7 cellular contexts compared by ENCODE assay signal in genomic region chr21:33729139-33729538, GRCh38.
DNase-seq lines count a peak whose midpoint lies in the region; ATAC-seq, FAIRE-seq and TF ChIP-seq lines count a peak whose summit lies in the region.
"Not testable (repeated sequence)": the region's sequence is repeated elsewhere in the genome, so short reads cannot be mapped to it uniquely, and the experiment has no call there.

No MANE protein-coding gene starts in this region.

- not testable (repeated sequence) for TF ChIP-seq RAD21 in K562 (CRISPR knock-in tag; conservative IDR thresholded peaks at IDR 0.05 in 1 of 2, IDR thresholded peaks at IDR 0.05 in 1 of 2); HepG2 (CRISPR knock-in tag; IDR thresholded peaks at IDR 0.05)

- H3K23ac ChIP-seq in H9 (ENCODE audit: insufficient read length, low read depth, low read length) = not testable (repeated sequence)

- H3K27ac Mint-ChIP-seq in H9 = peak overlapping the region in 2 of 3 experiments; percentile 60 to 95; a peak in 4 of 7 replicates
- H3K27ac Mint-ChIP-seq in WTC11 = peak overlapping the region; percentile 38
- peak overlapping the region; percentile 21 for H3K27ac Mint-ChIP-seq in endodermal cell
- not testable (repeated sequence) for H3K27ac Mint-ChIP-seq in neural progenitor cell

- not testable (repeated sequence) for H3K79me2 ChIP-seq in H9 (ENCODE audit: insufficient read depth, low read length); K562 (ENCODE audit: control insufficient read depth, insufficient read depth, low read length); HepG2 (ENCODE audit: insufficient read depth, low read length); neural progenitor cell (ENCODE audit: low read depth)

- not testable (repeated sequence) for H3K79me1 ChIP-seq in H9 (ENCODE audit: insufficient read depth, low read depth, low read length, poor library complexity, severe bottlenecking)

- intact Hi-C loops in K562 (cut with micrococcal nuclease) = loop anchor here (10.0 kb wide), 1 partner anchor 146 kb away; no protein-coding TSS in a partner anchor
- intact Hi-C loops in HepG2 (cut with micrococcal nuclease; ENCODE audit: unreplicated experiment); stomach (cut with DNase I; ENCODE audit: low total_unique reads): not testable (repeated sequence)

- H3K27me3 ChIP-seq in H9 (ENCODE audit: insufficient read depth, low read length); K562 (ENCODE audit: control insufficient read depth in 2 of 2, insufficient read depth in 2 of 2, low read length in 2 of 2); endodermal cell (ENCODE audit: control insufficient read depth, insufficient read depth, low read length, poor library complexity, severe bottlenecking); HepG2 (ENCODE audit: control insufficient read depth in 1 of 2, insufficient read depth in 2 of 2, low read length in 2 of 2); neural progenitor cell; stomach: not testable (repeated sequence)

- H3K27ac ChIP-seq in H9 (ENCODE audit: insufficient read length, low read depth, low read length); K562 (ENCODE audit: extremely low read depth, low read depth, low read length); endodermal cell (ENCODE audit: low read depth, low read length); HepG2 (ENCODE audit: extremely low read length, insufficient read depth, low read length); neural progenitor cell: not testable (repeated sequence)
- peak overlapping the region; percentile 0 to 58 (median 45) for H3K27ac ChIP-seq in stomach

- peaks cover 10 to 16% (median 15%) of the 10 kb centered on the region in 3 experiments; a peak in 6 of 7 replicates for H3K36me3 Mint-ChIP-seq in H9 (ENCODE audit: insufficient read depth in 1 of 3, low read depth in 3 of 3)
- H3K36me3 Mint-ChIP-seq in WTC11 = not testable (repeated sequence)
- H3K36me3 Mint-ChIP-seq in endodermal cell (ENCODE audit: low read depth) = peaks cover 28% of the 10 kb centered on the region
- H3K36me3 Mint-ChIP-seq in neural progenitor cell = peaks cover 25% of the 10 kb centered on the region

- not testable (repeated sequence) for H3K9me3 Mint-ChIP-seq in H9, WTC11, endodermal cell, neural progenitor cell

- H4K8ac ChIP-seq in H9 (replicated peaks; ENCODE audit: insufficient read length, low read depth, low read length) = not testable (repeated sequence)

- not testable (repeated sequence) for BruUV-seq in K562 (replicated peaks; lab: Mats Ljungman, UMichigan); HepG2 (replicated peaks; lab: Mats Ljungman, UMichigan)

- H3K4ac ChIP-seq in H9 (ENCODE audit: low read depth, low read length) = not testable (repeated sequence)

- FAIRE-seq in K562 (lab: Jason Lieb, UNC); HepG2 (lab: Jason Lieb, UNC): not testable (repeated sequence)

- H3K4me3 Mint-ChIP-seq in H9, WTC11, endodermal cell, neural progenitor cell: not testable (repeated sequence)

- not testable (repeated sequence) for H2AFZ ChIP-seq in H9 (ENCODE audit: low read length); K562 (ENCODE audit: low read depth, low read length); HepG2 (ENCODE audit: low read length); neural progenitor cell (replicated peaks)

- H3K36me3 ChIP-seq in K562 (ENCODE audit: control insufficient read depth, insufficient read depth, low read length); HepG2 (replicated peaks in 1 of 2; ENCODE audit: control insufficient read depth in 1 of 2, insufficient read depth in 2 of 2, low read length in 2 of 2); neural progenitor cell: not testable (repeated sequence)
- H3K36me3 ChIP-seq in endodermal cell (ENCODE audit: control insufficient read depth, insufficient read depth, low read length) = peaks cover 23% of the 10 kb centered on the region
- peaks cover 0 to 20% (median 9%) of the 10 kb centered on the region in 4 donors for H3K36me3 ChIP-seq in stomach

- not testable (repeated sequence) for H3K9me1 ChIP-seq in K562 (ENCODE audit: control insufficient read depth, insufficient read depth, low read length)

- H3K4me1 Mint-ChIP-seq in H9 = peaks cover 33 to 39% of the 10 kb centered on the region in 2 experiments
- H3K4me1 Mint-ChIP-seq in WTC11 = peaks cover 41% of the 10 kb centered on the region
- peaks cover 24% of the 10 kb centered on the region for H3K4me1 Mint-ChIP-seq in endodermal cell
- H3K4me1 Mint-ChIP-seq in neural progenitor cell = not testable (repeated sequence)

- not testable (repeated sequence) for H2BK12ac ChIP-seq in H9 (ENCODE audit: insufficient read length, low read depth, low read length)

- in situ Hi-C loops in K562 (cut with MboI); HepG2 (cut with HindIII; ENCODE audit: extremely low pct_ligation_motif_present, low pct_unique_long_range_greater_than_20kb): not testable (repeated sequence)

- not testable (repeated sequence) for H2BK5ac ChIP-seq in H9 (ENCODE audit: insufficient read length, low read length)

- H2AK5ac ChIP-seq in H9 (ENCODE audit: insufficient read length, low read length) = not testable (repeated sequence)

- not testable (repeated sequence) for H3T11ph ChIP-seq in H9 (ENCODE audit: low read length)

- not testable (repeated sequence) for H3K27me3 Mint-ChIP-seq in H9 (ENCODE audit: low read depth); WTC11 (ENCODE audit: low read depth); endodermal cell (ENCODE audit: insufficient read depth); neural progenitor cell (ENCODE audit: insufficient read depth, low read depth)

- not testable (repeated sequence) for ATAC-seq in WTC11, K562, HepG2

- H4K91ac ChIP-seq in H9 (ENCODE audit: insufficient read length, low read depth, low read length) = not testable (repeated sequence)

- not testable (repeated sequence) for DNase-seq in H9; WTC11 (ENCODE audit: low spot score); K562 (ENCODE audit: extremely low read depth in 1 of 4, low spot score in 3 of 4); endodermal cell; HepG2 (ENCODE audit: low spot score); neural progenitor cell (ENCODE audit: low spot score); stomach

- not testable (repeated sequence) for TF ChIP-seq CTCF in H9 (conservative IDR thresholded peaks at IDR 0.05); WTC11 (IDR thresholded peaks at IDR 0.05); K562 (IDR thresholded peaks at IDR 0.05 in 2 of 3, conservative IDR thresholded peaks at IDR 0.05 in 1 of 3; ENCODE audit: insufficient read depth in 2 of 3, low read depth in 1 of 3, low read length in 3 of 3); endodermal cell (conservative IDR thresholded peaks at IDR 0.05); HepG2 (CRISPR knock-in tag; IDR thresholded peaks at IDR 0.05); neural progenitor cell (IDR thresholded peaks at IDR 0.05); stomach (IDR thresholded peaks at IDR 0.05)

- H4K5ac ChIP-seq in H9 (ENCODE audit: insufficient read length, low read depth, low read length) = not testable (repeated sequence)

- H4K20me1 ChIP-seq in H9 (ENCODE audit: control insufficient read depth, insufficient read depth, insufficient read length); K562 (replicated peaks; ENCODE audit: control insufficient read depth, insufficient read depth, low read length); HepG2 (ENCODE audit: insufficient read depth, low read length); neural progenitor cell (ENCODE audit: low read depth): not testable (repeated sequence)

- not testable (repeated sequence) for H2BK15ac ChIP-seq in H9 (ENCODE audit: low read depth, low read length)

- not testable (repeated sequence) for H3K9me3 ChIP-seq in H9 (ENCODE audit: control insufficient read depth, low read depth, low read length); K562 (replicated peaks; ENCODE audit: control insufficient read depth, insufficient read depth, low read depth, low read length); endodermal cell (ENCODE audit: control insufficient read depth, low read length); HepG2 (ENCODE audit: low read length); neural progenitor cell (ENCODE audit: low read depth); stomach

- CTCF ChIA-PET in WTC11 (lab: Charles Lee) = interaction anchor here (1.1 kb wide), 1 partner anchor 166 kb away, joined by 4 read pairs; no protein-coding TSS in a partner anchor
- CTCF ChIA-PET in K562 (lab: Yijun Ruan, JAX; ENCODE audit: low intra/inter-chr PET ratio); HepG2 (lab: Yijun Ruan, JAX; ENCODE audit: low intra/inter-chr PET ratio, low total read pairs): not testable (repeated sequence)

- H3K4me1 ChIP-seq in H9 (ENCODE audit: insufficient read depth, low read length); K562 (replicated peaks in 1 of 2; ENCODE audit: control insufficient read depth in 2 of 2, insufficient read depth in 2 of 2, low read length in 2 of 2); HepG2 (ENCODE audit: insufficient read depth, low read length); neural progenitor cell: not testable (repeated sequence)
- peaks cover 11% of the 10 kb centered on the region for H3K4me1 ChIP-seq in endodermal cell (ENCODE audit: control insufficient read depth, insufficient read depth, low read length)
- peaks cover 0 to 21% (median 0%) of the 10 kb centered on the region in 4 donors for H3K4me1 ChIP-seq in stomach

- not testable (repeated sequence) for H3K4me2 ChIP-seq in H9 (ENCODE audit: insufficient read depth, insufficient read length, low read length); K562 (ENCODE audit: insufficient read depth, low read length); HepG2 (ENCODE audit: low read depth, low read length)
- H3K4me2 ChIP-seq in neural progenitor cell = peak overlapping the region; percentile 38

- H3K56ac ChIP-seq in H9 (ENCODE audit: insufficient read length, low read depth, low read length) = not testable (repeated sequence)

- not testable (repeated sequence) for TF ChIP-seq POLR2A in K562 (conservative IDR thresholded peaks at IDR 0.05); HepG2 (IDR thresholded peaks at IDR 0.05; ENCODE audit: insufficient read depth in 1 of 2, low read depth in 2 of 2, low read length in 2 of 2); stomach (IDR thresholded peaks at IDR 0.05)

- POLR2A ChIA-PET in WTC11 (lab: Charles Lee); HepG2 (lab: Yijun Ruan, JAX): not testable (repeated sequence)
- POLR2A ChIA-PET in K562 (lab: Yijun Ruan, JAX) = interaction anchor here (1.0 kb wide), 1 partner anchor 19 kb away, joined by 3 read pairs; no protein-coding TSS in a partner anchor

- H3K23me2 ChIP-seq in H9 (ENCODE audit: insufficient read length, low read depth, low read length, poor library complexity, severe bottlenecking) = not testable (repeated sequence)

- not testable (repeated sequence) for H2BK120ac ChIP-seq in H9 (ENCODE audit: low read depth, low read length, poor library complexity, severe bottlenecking)

- no CpG with 5 or more reads among the region's 3 CpGs for WGBS in H9 (ENCODE audit: extremely low coverage, insufficient read length, low lambda C conversion rate)
- 16% methylated on average over 3 of the region's 3 CpGs for WGBS in K562 (ENCODE audit: insufficient coverage, low coverage, missing lambda C conversion rate)
- WGBS in endodermal cell (ENCODE audit: insufficient coverage in 1 of 2, insufficient read length in 1 of 2), 2 experiments = 96 to 100% methylated on average over 2 to 3 of the region's 3 CpGs
- 96% methylated on average over 3 of the region's 3 CpGs for WGBS in HepG2 (ENCODE audit: low lambda C conversion rate)
- WGBS in stomach, 5 donors = 70 to 95% (median 89%) methylated on average over 3 of the region's 3 CpGs

- H3K9ac ChIP-seq in H9 (ENCODE audit: extremely low read depth, insufficient read length, low read length); K562 (ENCODE audit: insufficient read depth in 1 of 2, low read depth in 2 of 2, low read length in 2 of 2); endodermal cell (ENCODE audit: extremely low read depth, low read length, poor library complexity, severe bottlenecking); HepG2 (ENCODE audit: insufficient read depth, low read depth, low read length); neural progenitor cell: not testable (repeated sequence)

- H3K4me3 ChIP-seq in K562; endodermal cell (ENCODE audit: low read length); HepG2 (replicated peaks in 1 of 3; ENCODE audit: insufficient read depth in 1 of 3, low read depth in 2 of 3, low read length in 3 of 3); neural progenitor cell; stomach: not testable (repeated sequence)

- H3K14ac ChIP-seq in H9 (ENCODE audit: insufficient read depth, low read length) = not testable (repeated sequence)

- TF ChIP-seq EP300 in K562 (IDR thresholded peaks at IDR 0.05; ENCODE audit: low read length); HepG2 (IDR thresholded peaks at IDR 0.05; ENCODE audit: low read depth in 2 of 2, low read length in 2 of 2); HepG2 (CRISPR knock-in tag; IDR thresholded peaks at IDR 0.05; ENCODE audit: borderline replicate concordance); stomach (IDR thresholded peaks at IDR 0.05): not testable (repeated sequence)

- H3K18ac ChIP-seq in H9 (ENCODE audit: insufficient read length, low read depth, low read length) = not testable (repeated sequence)

- not testable (repeated sequence) for H2BK20ac ChIP-seq in H9 (ENCODE audit: low read depth, low read length, poor library complexity, severe bottlenecking)

- H3F3A ChIP-seq in neural progenitor cell (ENCODE audit: low read depth) = not testable (repeated sequence)
